ENCODE assay signal across 7 cellular contexts in the genomic region with DNA sequence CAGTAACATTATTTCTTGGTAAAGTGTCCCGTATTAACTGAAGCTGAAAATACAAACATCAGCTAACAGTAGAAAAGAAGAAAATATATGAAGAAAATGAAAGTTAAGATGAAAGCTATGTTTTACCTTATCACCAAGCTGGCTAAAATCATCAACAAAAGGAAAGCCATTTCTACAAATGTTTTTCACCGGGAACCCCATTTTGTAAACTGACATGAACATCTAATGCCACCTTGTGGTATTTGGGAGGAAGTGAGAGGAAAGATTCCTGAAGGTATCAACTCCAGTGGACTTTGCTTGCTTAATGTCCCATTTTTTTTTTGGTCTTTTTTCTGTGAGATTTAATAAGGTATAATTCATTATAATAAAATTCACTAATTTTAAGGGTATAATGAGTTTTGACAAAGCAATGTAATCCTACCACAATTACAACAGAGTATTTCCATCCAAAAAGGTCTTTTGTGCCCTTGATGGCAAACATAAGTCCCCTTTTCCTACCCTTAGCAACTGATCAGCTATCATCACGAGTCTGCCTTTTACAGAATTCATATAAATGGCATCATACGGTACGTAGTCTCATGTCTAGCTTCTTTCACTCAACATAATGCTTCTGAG. TPM values are rescaled to one million over a fixed set of nuclear protein-coding genes. Genes with fewer than 3 reads are reported as not detected.
DNase-seq lines count a peak whose midpoint lies in the region; ATAC-seq, FAIRE-seq and TF ChIP-seq lines count a peak whose summit lies in the region.

No MANE protein-coding gene starts in this region.

- no peaks in the 10 kb centered on the region for H3K4me1 ChIP-seq in IMR-90 (ENCODE audit: control insufficient read depth, insufficient read depth, low read length)

- H3K27ac ChIP-seq in IMR-90 (ENCODE audit: insufficient read depth, low read length), result no peak overlapping the region

- H3K9me1 ChIP-seq in IMR-90 (ENCODE audit: insufficient read depth, low read length), result no peaks in the 10 kb centered on the region

- H3K36me3 ChIP-seq in IMR-90 (ENCODE audit: control insufficient read depth, insufficient read depth, low read length), result peaks cover 23% of the 10 kb centered on the region

- no peak overlapping the region; the same call in 1 of the 2 replicates for H3K9ac ChIP-seq in IMR-90 (ENCODE audit: low read depth, low read length)

- in situ Hi-C loops in IMR-90 (cut with MboI; ENCODE audit: low sequenced_read_pairs), result loop anchor here (25.0 kb wide), 1 partner anchor 434 kb away; a partner anchor contains a TSS

- no peak overlapping the region for H2AK9ac ChIP-seq in IMR-90 (replicated peaks; ENCODE audit: low read depth, low read length, poor library complexity)

- no peaks in the 10 kb centered on the region for H3K27me3 ChIP-seq in IMR-90 (ENCODE audit: control insufficient read depth, insufficient read depth, low read length)

- dilution Hi-C loops in IMR-90 (cut with HindIII; ENCODE audit: low sequenced_read_pairs, unreplicated experiment), result no loop called here

- BruUV-seq in IMR-90 (replicated peaks; lab: Mats Ljungman, UMichigan), result no TSS peak

- no peak overlapping the region for H3K18ac ChIP-seq in IMR-90 (ENCODE audit: low read depth, low read length)

- no peak for TF ChIP-seq POLR2A in IMR-90 (IDR thresholded peaks at IDR 0.05; ENCODE audit: low read depth, low read length)

- H3K79me1 ChIP-seq in IMR-90 (ENCODE audit: low read depth in 1 of 2, low read length in 2 of 2), result peaks cover 22 to 40% of the 10 kb centered on the region in 2 experiments

- H3K4ac ChIP-seq in IMR-90 (ENCODE audit: low read depth, low read length), result no peak overlapping the region

- no peak overlapping the region for H2AFZ ChIP-seq in IMR-90 (replicated peaks; ENCODE audit: low read length, poor library complexity)

- H3K56ac ChIP-seq in IMR-90 (ENCODE audit: extremely low read depth, insufficient read depth, low read length), result no peak overlapping the region

- H2AK5ac ChIP-seq in IMR-90 (ENCODE audit: low read depth, low read length), result no peak overlapping the region

- no peak overlapping the region for H2BK5ac ChIP-seq in IMR-90 (ENCODE audit: low read depth, low read length, poor library complexity, severe bottlenecking)

- H3K4me3 ChIP-seq in IMR-90 (ENCODE audit: insufficient read depth, low read depth, low read length), result no peak overlapping the region

- no peak overlapping the region for H2BK15ac ChIP-seq in IMR-90 (ENCODE audit: low read depth, low read length)

- no peak overlapping the region for H4K8ac ChIP-seq in IMR-90 (ENCODE audit: low read depth in 2 of 2, low read length in 2 of 2)

- H3K4me2 ChIP-seq in IMR-90 (ENCODE audit: low read depth, low read length), result peak overlapping the region; percentile 31; the same call in 1 of the 2 replicates

- DNase-seq in DMS79 treated with DMSO at 0.1 percent for 48 hours (lab: John Stamatoyannopoulos, UW), result peak; percentile 90
- peak; percentile 72 for DNase-seq in IMR-90
- DNase-seq in RPMI7951 (ENCODE audit: low read depth), result peak; percentile 72
- DNase-seq in myocyte (ENCODE audit: low read depth), result peak; percentile 60

- H4K20me1 ChIP-seq in IMR-90 (ENCODE audit: insufficient read depth, low read length), result peaks cover 18% of the 10 kb centered on the region

- ATAC-seq in IMR-90 (ENCODE audit: low read depth) (peak; percentile 78), HG03571 (IDR thresholded peaks at IDR 0.05; ENCODE audit: unreplicated experiment) (no peak), HG02642 (IDR thresholded peaks at IDR 0.05; ENCODE audit: poor library complexity, unreplicated experiment) (no peak)

- peak; percentile 92 for FAIRE-seq in endometrium (lab: Jason Lieb, UNC)

- no peak overlapping the region for H2BK20ac ChIP-seq in IMR-90 (ENCODE audit: low read depth, low read length)

- POLR2A ChIA-PET in IMR-90 (lab: Charles Lee; ENCODE audit: unreplicated experiment), result no interaction called here

- H4K91ac ChIP-seq in IMR-90 (ENCODE audit: insufficient read depth, low read depth, low read length), result no peak overlapping the region

- H3K23ac ChIP-seq in IMR-90 (ENCODE audit: low read depth, low read length), result no peak overlapping the region

- CTCF ChIA-PET in IMR-90 (lab: Yijun Ruan, JAX), result interaction anchor here (0.6 to 1.4 kb wide), 10 partner anchors 12 to 476 kb away, joined by 3 to 12 read pairs (median 4); a partner anchor contains a TSS

- H4K5ac ChIP-seq in IMR-90 (ENCODE audit: low read depth, low read length), result no peak overlapping the region

- H2BK120ac ChIP-seq in IMR-90 (ENCODE audit: low read depth, low read length), result no peak overlapping the region

- no CpG with 5 or more reads among the region's 5 CpGs for WGBS in IMR-90 (ENCODE audit: extremely low coverage in 2 of 2, insufficient read length in 1 of 2), 2 experiments

- TF ChIP-seq RAD21 in IMR-90 (IDR thresholded peaks at IDR 0.05; ENCODE audit: low read length), result peak; percentile 79

- H3K14ac ChIP-seq in IMR-90 (replicated peaks; ENCODE audit: low read depth, low read length), result no peak overlapping the region

- intact Hi-C loops in IMR-90 (cut with micrococcal nuclease), result loop anchor here (1.0 kb wide), 1 partner anchor 95 kb away; no protein-coding TSS in a partner anchor

- TF ChIP-seq CTCF in IMR-90 (conservative IDR thresholded peaks at IDR 0.05; ENCODE audit: low read depth, low read length), result peak; percentile 78

- no peaks in the 10 kb centered on the region for H3K9me3 ChIP-seq in IMR-90 (ENCODE audit: control insufficient read depth, insufficient read depth, low read length)

TF ChIP-seq in IMR-90, 13 proteins besides CTCF, POLR2A, EP300 and RAD21:
- TF ChIP-seq SMC3 (IDR thresholded peaks at IDR 0.05; ENCODE audit: low read depth, low read length) (peak; percentile 83), MAZ (IDR thresholded peaks at IDR 0.05; ENCODE audit: borderline replicate concordance, low read depth, low read length) (no peak), BHLHE40 (IDR thresholded peaks at IDR 0.05; ENCODE audit: low read depth, low read length) (no peak), RFX5 (IDR thresholded peaks at IDR 0.05; ENCODE audit: low read depth, low read length) (no peak), MAFK (IDR thresholded peaks at IDR 0.05; ENCODE audit: low read depth, low read length) (no peak), CEBPB (IDR thresholded peaks at IDR 0.05; ENCODE audit: low read depth, low read length) (0 out of 2 replicates have a peak, but pooled peaks have one; percentile 1), MXI1 (IDR thresholded peaks at IDR 0.05; ENCODE audit: borderline replicate concordance, low read depth, low read length) (no peak), RCOR1 (IDR thresholded peaks at IDR 0.05; ENCODE audit: insufficient replicate concordance, low read length) (no peak), NFE2L2 (IDR thresholded peaks at IDR 0.05; ENCODE audit: low read depth, low read length) (no peak)
- TF ChIP-seq, protein P1, sequence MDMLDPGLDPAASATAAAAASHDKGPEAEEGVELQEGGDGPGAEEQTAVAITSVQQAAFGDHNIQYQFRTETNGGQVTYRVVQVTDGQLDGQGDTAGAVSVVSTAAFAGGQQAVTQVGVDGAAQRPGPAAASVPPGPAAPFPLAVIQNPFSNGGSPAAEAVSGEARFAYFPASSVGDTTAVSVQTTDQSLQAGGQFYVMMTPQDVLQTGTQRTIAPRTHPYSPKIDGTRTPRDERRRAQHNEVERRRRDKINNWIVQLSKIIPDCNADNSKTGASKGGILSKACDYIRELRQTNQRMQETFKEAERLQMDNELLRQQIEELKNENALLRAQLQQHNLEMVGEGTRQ (IDR thresholded peaks at IDR 0.05; ENCODE audit: low read depth, low read length), result no peak
- TF ChIP-seq, protein P2, sequence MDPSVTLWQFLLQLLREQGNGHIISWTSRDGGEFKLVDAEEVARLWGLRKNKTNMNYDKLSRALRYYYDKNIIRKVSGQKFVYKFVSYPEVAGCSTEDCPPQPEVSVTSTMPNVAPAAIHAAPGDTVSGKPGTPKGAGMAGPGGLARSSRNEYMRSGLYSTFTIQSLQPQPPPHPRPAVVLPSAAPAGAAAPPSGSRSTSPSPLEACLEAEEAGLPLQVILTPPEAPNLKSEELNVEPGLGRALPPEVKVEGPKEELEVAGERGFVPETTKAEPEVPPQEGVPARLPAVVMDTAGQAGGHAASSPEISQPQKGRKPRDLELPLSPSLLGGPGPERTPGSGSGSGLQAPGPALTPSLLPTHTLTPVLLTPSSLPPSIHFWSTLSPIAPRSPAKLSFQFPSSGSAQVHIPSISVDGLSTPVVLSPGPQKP (IDR thresholded peaks at IDR 0.05; ENCODE audit: borderline replicate concordance, low read depth, low read length), result no peak

RNA-seq across cellular contexts. Expression of a gene that starts 7.7 kb away (rescaled TPM):
- total RNA-seq in IMR-90 (2012; rRNA removed) (143 and 206 TPM in 2 replicates), myocyte (165 and 183 TPM in 2 replicates)
- 122 and 125 TPM in 2 replicates for polyA plus RNA-seq in IMR-90 (2012; rRNA removed)
- 81.1 and 183 TPM in 2 replicates for polyA plus RNA-seq in IMR-90 (2012; cell fraction: cytosol; rRNA removed)
- polyA plus RNA-seq in IMR-90 (2012; cell fraction: nucleus; rRNA removed; ENCODE audit: low replicate concordance), result 21.4 and 51.0 TPM in 2 replicates
- total RNA-seq in RPMI7951 (2014; rRNA removed; shearing (Covaris generic)), result 284 and 314 TPM in 2 replicates
- 109 TPM for polyA plus RNA-seq in myocyte (2012)

RNA-seq across cellular contexts. Expression of a gene that starts 34.4 kb away (rescaled TPM):
- 3.9 and 5.7 TPM in 2 replicates for total RNA-seq in IMR-90 (2012; rRNA removed)
- 18.9 and 19.6 TPM in 2 replicates for polyA plus RNA-seq in IMR-90 (2012; rRNA removed)
- polyA plus RNA-seq in IMR-90 (2012; cell fraction: cytosol; rRNA removed), result 10.3 and 22.1 TPM in 2 replicates
- polyA plus RNA-seq in IMR-90 (2012; cell fraction: nucleus; rRNA removed; ENCODE audit: low replicate concordance), result 17.2 and 49.7 TPM in 2 replicates
- total RNA-seq in RPMI7951 (2014; rRNA removed; shearing (Covaris generic)), result 75.0 and 90.6 TPM in 2 replicates
- total RNA-seq in myocyte, result 25.7 and 28.6 TPM in 2 replicates
- polyA plus RNA-seq in myocyte (2012), result 109 TPM
